1 cellular context compared by ENCODE assay signal in the genomic region with DNA sequence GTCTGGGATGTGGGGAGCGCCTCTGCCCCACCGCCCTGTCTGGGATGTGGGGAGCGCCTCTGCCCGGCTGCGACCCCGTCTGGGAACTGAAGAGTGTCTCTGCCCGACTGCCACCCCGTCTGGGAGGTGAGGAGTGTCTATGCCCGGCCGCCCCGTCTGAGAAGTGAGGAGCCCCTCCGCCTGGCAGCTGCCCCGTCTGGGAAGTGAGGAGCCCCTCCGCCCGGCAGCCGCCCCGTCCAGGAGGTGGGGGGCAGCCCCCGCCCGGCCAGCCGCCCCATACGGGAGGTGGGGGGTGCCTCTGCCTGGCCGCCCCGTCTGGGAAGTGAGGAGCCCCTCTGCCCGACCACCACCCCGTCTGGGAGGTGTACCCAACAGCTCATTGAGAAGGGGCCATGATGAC.
TF ChIP-seq lines count a peak whose summit lies in the region.

No MANE protein-coding gene starts in this region.

TF ChIP-seq in K562, 482 proteins besides CTCF, POLR2A, EP300 and RAD21:
- 0 out of 2 replicates have a peak, but pooled peaks have one; percentile 47 for TF ChIP-seq POLR2G (IDR thresholded peaks at IDR 0.05; ENCODE audit: low read depth, low read length)
